Comparison of ENCODE assay signal across 26 cellular contexts in genomic region chr3:56933803-56934202, GRCh38.
DNase-seq lines count a peak whose midpoint lies in the region; ATAC-seq and TF ChIP-seq lines count a peak whose summit lies in the region.
"Had no signal": no experiment of that assay in that cellular context is flagged by ENCODE, and none has a peak within 500 bp of the region (broad histone marks: within the 10 kb centered on the region; RNA-seq: fewer than 3 reads in every experiment).

No MANE protein-coding gene starts in this region.

- peak overlapping the region; percentile 45 for H3K27ac Mint-ChIP-seq in activated CD4-positive, alpha-beta T cell treated with anti-CD3 and anti-CD28 coated beads for 36 hours
- H3K27ac Mint-ChIP-seq in activated CD8-positive, alpha-beta T cell treated with anti-CD3 and anti-CD28 coated beads for 36 hours = no peak overlapping the region
- H3K27ac Mint-ChIP-seq in activated CD8-positive, alpha-beta T cell treated with anti-CD3 and anti-CD28 coated beads, Interleukin-2, amount 10 ng/mL, durations not matched to agents 7 days and 5 days = no peak overlapping the region
- peak overlapping the region; percentile 23 for H3K27ac Mint-ChIP-seq in activated naive CD8-positive, alpha-beta T cell treated with anti-CD3 and anti-CD28 coated beads, Interleukin-2, amount 50 U/mL, for 24 hours
- H3K27ac Mint-ChIP-seq in activated naive CD8-positive, alpha-beta T cell treated with anti-CD3 and anti-CD28 coated beads for 36 hours = no peak overlapping the region
- H3K27ac Mint-ChIP-seq: CD14-positive monocyte; CD4-positive, CD25-positive, alpha-beta regulatory T cell had no signal

- H3K36me3 Mint-ChIP-seq in activated CD4-positive, alpha-beta T cell treated with anti-CD3 and anti-CD28 coated beads for 36 hours (ENCODE audit: low read depth) = peaks cover 13% of the 10 kb centered on the region
- peaks cover 12% of the 10 kb centered on the region for H3K36me3 Mint-ChIP-seq in activated CD8-positive, alpha-beta T cell treated with anti-CD3 and anti-CD28 coated beads for 36 hours (ENCODE audit: low read depth)
- peaks cover 10% of the 10 kb centered on the region for H3K36me3 Mint-ChIP-seq in activated CD8-positive, alpha-beta T cell treated with anti-CD3 and anti-CD28 coated beads, Interleukin-2, amount 10 ng/mL, durations not matched to agents 7 days and 5 days (ENCODE audit: low read depth)
- H3K36me3 Mint-ChIP-seq in activated naive CD8-positive, alpha-beta T cell treated with anti-CD3 and anti-CD28 coated beads, Interleukin-2, amount 50 U/mL, for 24 hours (ENCODE audit: low read depth) = peaks cover 8% of the 10 kb centered on the region
- peaks cover 14% of the 10 kb centered on the region for H3K36me3 Mint-ChIP-seq in activated naive CD8-positive, alpha-beta T cell treated with anti-CD3 and anti-CD28 coated beads for 36 hours
- H3K36me3 Mint-ChIP-seq: CD14-positive monocyte had no signal

- peaks cover 16% of the 10 kb centered on the region for H3K9me3 Mint-ChIP-seq in activated CD4-positive, alpha-beta T cell treated with anti-CD3 and anti-CD28 coated beads for 36 hours (ENCODE audit: low read depth)
- peaks cover 11% of the 10 kb centered on the region for H3K9me3 Mint-ChIP-seq in activated CD8-positive, alpha-beta T cell treated with anti-CD3 and anti-CD28 coated beads for 36 hours
- peaks cover 8% of the 10 kb centered on the region for H3K9me3 Mint-ChIP-seq in activated CD8-positive, alpha-beta T cell treated with anti-CD3 and anti-CD28 coated beads, Interleukin-2, amount 10 ng/mL, durations not matched to agents 7 days and 5 days (ENCODE audit: insufficient read depth)
- peaks cover 27% of the 10 kb centered on the region for H3K9me3 Mint-ChIP-seq in activated naive CD8-positive, alpha-beta T cell treated with anti-CD3 and anti-CD28 coated beads, Interleukin-2, amount 50 U/mL, for 24 hours
- peaks cover 4% of the 10 kb centered on the region for H3K9me3 Mint-ChIP-seq in activated naive CD8-positive, alpha-beta T cell treated with anti-CD3 and anti-CD28 coated beads for 36 hours

- no peak overlapping the region for H3K4me3 Mint-ChIP-seq in activated CD4-positive, alpha-beta T cell treated with anti-CD3 and anti-CD28 coated beads for 36 hours
- no peak overlapping the region for H3K4me3 Mint-ChIP-seq in activated CD8-positive, alpha-beta T cell treated with anti-CD3 and anti-CD28 coated beads for 36 hours
- H3K4me3 Mint-ChIP-seq in activated CD8-positive, alpha-beta T cell treated with anti-CD3 and anti-CD28 coated beads, Interleukin-2, amount 10 ng/mL, durations not matched to agents 7 days and 5 days = no peak overlapping the region
- H3K4me3 Mint-ChIP-seq in activated naive CD8-positive, alpha-beta T cell treated with anti-CD3 and anti-CD28 coated beads, Interleukin-2, amount 50 U/mL, for 24 hours = no peak overlapping the region
- no peak overlapping the region for H3K4me3 Mint-ChIP-seq in activated naive CD8-positive, alpha-beta T cell treated with anti-CD3 and anti-CD28 coated beads for 36 hours
- H3K4me3 Mint-ChIP-seq: CD14-positive monocyte; CD4-positive, alpha-beta memory T cell; CD4-positive, CD25-positive, alpha-beta regulatory T cell; CD8-positive, alpha-beta memory T cell had no signal

- H3K9me3 ChIP-seq in HEK293 (ENCODE audit: control insufficient read depth, insufficient read depth, low read depth, low read length) = no peaks in the 10 kb centered on the region
- H3K9me3 ChIP-seq: BE2C had no signal

- no peak for ATAC-seq in activated CD4-positive, alpha-beta T cell treated with anti-CD3 and anti-CD28 coated beads for 36 hours
- no peak for ATAC-seq in activated CD8-positive, alpha-beta T cell treated with anti-CD3 and anti-CD28 coated beads for 36 hours
- ATAC-seq in activated CD8-positive, alpha-beta T cell treated with anti-CD3 and anti-CD28 coated beads, Interleukin-2, amount 10 ng/mL, durations not matched to agents 7 days and 5 days = no peak
- ATAC-seq in activated naive CD8-positive, alpha-beta T cell treated with anti-CD3 and anti-CD28 coated beads, Interleukin-2, amount 50 U/mL, for 24 hours = no peak
- ATAC-seq: GM12878 had no signal

- H3K4me1 Mint-ChIP-seq in activated CD4-positive, alpha-beta T cell treated with anti-CD3 and anti-CD28 coated beads for 36 hours = peaks cover 48% of the 10 kb centered on the region
- H3K4me1 Mint-ChIP-seq in activated CD8-positive, alpha-beta T cell treated with anti-CD3 and anti-CD28 coated beads for 36 hours (ENCODE audit: low read depth) = peaks cover 44% of the 10 kb centered on the region
- peaks cover 35% of the 10 kb centered on the region for H3K4me1 Mint-ChIP-seq in activated CD8-positive, alpha-beta T cell treated with anti-CD3 and anti-CD28 coated beads, Interleukin-2, amount 10 ng/mL, durations not matched to agents 7 days and 5 days (ENCODE audit: low read depth)
- H3K4me1 Mint-ChIP-seq in activated naive CD8-positive, alpha-beta T cell treated with anti-CD3 and anti-CD28 coated beads, Interleukin-2, amount 50 U/mL, for 24 hours = peaks cover 47% of the 10 kb centered on the region
- H3K4me1 Mint-ChIP-seq in activated naive CD8-positive, alpha-beta T cell treated with anti-CD3 and anti-CD28 coated beads for 36 hours = peaks cover 28% of the 10 kb centered on the region

- H3K4me1 ChIP-seq in HEK293 (ENCODE audit: control insufficient read depth, insufficient read depth, low read length) = peaks cover 8% of the 10 kb centered on the region; the same call in 1 of the 2 replicates

- H3K27me3 Mint-ChIP-seq in activated CD4-positive, alpha-beta T cell treated with anti-CD3 and anti-CD28 coated beads for 36 hours = no peaks in the 10 kb centered on the region
- no peaks in the 10 kb centered on the region for H3K27me3 Mint-ChIP-seq in activated CD8-positive, alpha-beta T cell treated with anti-CD3 and anti-CD28 coated beads for 36 hours
- H3K27me3 Mint-ChIP-seq in activated CD8-positive, alpha-beta T cell treated with anti-CD3 and anti-CD28 coated beads, Interleukin-2, amount 10 ng/mL, durations not matched to agents 7 days and 5 days (ENCODE audit: low read depth) = no peaks in the 10 kb centered on the region
- H3K27me3 Mint-ChIP-seq in activated naive CD8-positive, alpha-beta T cell treated with anti-CD3 and anti-CD28 coated beads, Interleukin-2, amount 50 U/mL, for 24 hours = no peaks in the 10 kb centered on the region
- H3K27me3 Mint-ChIP-seq in activated naive CD8-positive, alpha-beta T cell treated with anti-CD3 and anti-CD28 coated beads for 36 hours = no peaks in the 10 kb centered on the region
- H3K27me3 Mint-ChIP-seq: CD4-positive, alpha-beta memory T cell; CD8-positive, alpha-beta memory T cell had no signal

- intact Hi-C loops in activated CD4-positive, alpha-beta T cell treated with anti-CD3 and anti-CD28 coated beads for 36 hours (cut with DNase I, micrococcal nuclease) = no loop called here
- intact Hi-C loops in activated CD8-positive, alpha-beta T cell treated with anti-CD3 and anti-CD28 coated beads for 36 hours (cut with micrococcal nuclease) = no loop called here

- no peak overlapping the region for H3K4me3 ChIP-seq in HEK293 (ENCODE audit: low read depth, low read length)
- H3K4me3 ChIP-seq: BLaER1, GM12878 had no signal

- CTCF ChIA-PET in activated CD4-positive, alpha-beta T cell treated with anti-CD3 and anti-CD28 coated beads for 36 hours (lab: Charles Lee) = no interaction called here
- CTCF ChIA-PET in activated CD8-positive, alpha-beta T cell treated with anti-CD3 and anti-CD28 coated beads for 36 hours (lab: Charles Lee) = no interaction called here
- CTCF ChIA-PET in activated CD8-positive, alpha-beta T cell treated with anti-CD3 and anti-CD28 coated beads, Interleukin-2, amount 10 ng/mL, durations not matched to agents 7 days and 5 days (lab: Charles Lee) = interaction anchor here (0.6 kb wide), 1 partner anchor 8 kb away, joined by 3 read pairs; no protein-coding TSS in a partner anchor
- CTCF ChIA-PET in HEK293 (lab: Yijun Ruan, JAX) = no interaction called here

- no peak overlapping the region for H3K27ac ChIP-seq in HEK293 (ENCODE audit: extremely low read depth, low read depth, low read length)
- H3K27ac ChIP-seq: BLaER1 had no signal

- POLR2A ChIA-PET in activated CD4-positive, alpha-beta T cell treated with anti-CD3 and anti-CD28 coated beads for 36 hours (lab: Charles Lee) = interaction anchor here (0.7 kb wide), 1 partner anchor 130 kb away, joined by 3 read pairs; no protein-coding TSS in a partner anchor
- POLR2A ChIA-PET in activated CD8-positive, alpha-beta T cell treated with anti-CD3 and anti-CD28 coated beads for 36 hours (lab: Charles Lee) = no interaction called here
- POLR2A ChIA-PET in activated CD8-positive, alpha-beta T cell treated with anti-CD3 and anti-CD28 coated beads, Interleukin-2, amount 10 ng/mL, durations not matched to agents 7 days and 5 days (lab: Charles Lee) = no interaction called here
- POLR2A ChIA-PET in HEK293 (lab: Yijun Ruan, JAX) = no interaction called here

- DNase-seq in activated CD4-positive, alpha-beta T cell treated with anti-CD3 and anti-CD28 coated beads for 36 hours = peak; percentile 40
- no peak for DNase-seq in activated CD4-positive, alpha-beta T cell treated with anti-CD3 and anti-CD28 coated beads, Interleukin-2, amount 50 U/mL, for 48 hours
- DNase-seq in activated CD8-positive, alpha-beta T cell treated with anti-CD3 and anti-CD28 coated beads for 36 hours = peak; percentile 31
- DNase-seq in activated CD8-positive, alpha-beta T cell treated with anti-CD3 and anti-CD28 coated beads, Interleukin-2, amount 10 ng/mL, durations not matched to agents 7 days and 5 days = no peak
- no peak for DNase-seq in activated naive CD8-positive, alpha-beta T cell treated with anti-CD3 and anti-CD28 coated beads, Interleukin-2, amount 50 U/mL, for 24 hours
- no peak for DNase-seq in activated naive CD8-positive, alpha-beta T cell treated with anti-CD3 and anti-CD28 coated beads for 36 hours
- DNase-seq in ecto neural progenitor cell (ENCODE audit: low spot score) = no peak
- DNase-seq: 8988T; ACHN; BE2C; C1 segment of cervical spinal cord; CD4-positive, alpha-beta memory T cell; CD4-positive, CD25-positive, alpha-beta regulatory T cell; CD8-positive, alpha-beta memory T cell; COR-L47; DMS 273 treated with DMSO at 0.1 percent for 48 hours; DMS153; DMS53; DMS79; DND-41; EL; GDM1 had no signal

- no peaks in the 10 kb centered on the region for H3K36me3 ChIP-seq in HEK293 (ENCODE audit: control insufficient read depth in 2 of 2, insufficient read depth in 1 of 2, low read length in 2 of 2)
- H3K36me3 ChIP-seq: BE2C, BLaER1 had no signal

- no peak for TF ChIP-seq CTCF in activated CD8-positive, alpha-beta T cell treated with anti-CD3 and anti-CD28 coated beads for 36 hours (IDR thresholded peaks at IDR 0.05)
- no peak for TF ChIP-seq CTCF in HEK293 (tag by site-specific recombination; IDR thresholded peaks at IDR 0.05)

Comparison
In these comparisons a context has a peak if more than half of its experiments do, and no peak if none do; other contexts are left out.
1. DNase-seq: peak in activated CD4-positive, alpha-beta T cell treated with anti-CD3 and anti-CD28 coated beads for 36 hours (single experiment) and activated CD8-positive, alpha-beta T cell treated with anti-CD3 and anti-CD28 coated beads for 36 hours (single experiment); none in activated CD4-positive, alpha-beta T cell treated with anti-CD3 and anti-CD28 coated beads, Interleukin-2, amount 50 U/mL, for 48 hours (0 of 2), activated CD8-positive, alpha-beta T cell treated with anti-CD3 and anti-CD28 coated beads, Interleukin-2, amount 10 ng/mL, durations not matched to agents 7 days and 5 days (single experiment), activated naive CD8-positive, alpha-beta T cell treated with anti-CD3 and anti-CD28 coated beads, Interleukin-2, amount 50 U/mL, for 24 hours (single experiment), activated naive CD8-positive, alpha-beta T cell treated with anti-CD3 and anti-CD28 coated beads for 36 hours (single experiment) and ecto neural progenitor cell (single experiment).
2. H3K27ac Mint-ChIP-seq: peak in activated CD4-positive, alpha-beta T cell treated with anti-CD3 and anti-CD28 coated beads for 36 hours (single experiment) and activated naive CD8-positive, alpha-beta T cell treated with anti-CD3 and anti-CD28 coated beads, Interleukin-2, amount 50 U/mL, for 24 hours (single experiment); none in activated CD8-positive, alpha-beta T cell treated with anti-CD3 and anti-CD28 coated beads for 36 hours (single experiment), activated CD8-positive, alpha-beta T cell treated with anti-CD3 and anti-CD28 coated beads, Interleukin-2, amount 10 ng/mL, durations not matched to agents 7 days and 5 days (single experiment) and activated naive CD8-positive, alpha-beta T cell treated with anti-CD3 and anti-CD28 coated beads for 36 hours (single experiment).